ENCODE assay signal across 9 cellular contexts in the genomic region with DNA sequence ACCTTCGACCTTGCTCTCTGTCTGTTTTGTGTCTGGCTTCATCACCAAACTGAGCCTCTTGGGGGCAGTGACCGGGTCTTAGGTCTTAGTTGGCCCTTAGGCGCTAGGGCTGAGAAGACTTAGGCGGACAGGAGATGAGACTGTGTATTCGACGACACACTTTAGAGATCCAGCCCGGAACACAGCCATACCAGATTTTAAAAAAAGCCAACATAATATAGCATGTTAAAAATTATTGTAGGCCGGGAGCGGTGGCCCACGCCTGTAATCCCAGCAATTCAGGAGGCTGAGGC. TPM values are rescaled to one million over a fixed set of nuclear protein-coding genes. Genes with fewer than 3 reads are reported as not detected.
DNase-seq lines count a peak whose midpoint lies in the region; ATAC-seq and TF ChIP-seq lines count a peak whose summit lies in the region.
"Had no signal": no experiment of that assay in that cellular context is flagged by ENCODE, and none has a peak within 500 bp of the region (broad histone marks: within the 10 kb centered on the region; RNA-seq: fewer than 3 reads in every experiment).

No MANE protein-coding gene starts in this region.

- H3K4me1 ChIP-seq in BE2C (peaks cover 4% of the 10 kb centered on the region), OCI-LY1 (ENCODE audit: insufficient read depth, low read length, severe bottlenecking) (peaks cover 28% of the 10 kb centered on the region), duodenal mucosa (ENCODE audit: control insufficient read depth in 1 of 2, insufficient read depth in 2 of 2, low read length in 2 of 2) (peaks cover 30 to 34% of the 10 kb centered on the region in 2 donors), neuronal stem cell (ENCODE audit: control insufficient read depth in 2 of 2, insufficient read depth in 1 of 2, low read depth in 1 of 2, low read length in 2 of 2) (peaks cover 0 to 4% of the 10 kb centered on the region in 2 donors)

- peak overlapping the region; percentile 61 for H3K23ac ChIP-seq in neuronal stem cell (ENCODE audit: low read depth, low read length, poor library complexity)

- H2BK5ac ChIP-seq in neuronal stem cell (ENCODE audit: low read length) = no peak overlapping the region

- no peak for DNase-seq in BE2C
- no peak for DNase-seq in neuronal stem cell (ENCODE audit: low spot score)
- DNase-seq in NCI-H446 (lab: John Stamatoyannopoulos, UW) = no peak
- no peak for DNase-seq in germinal center (ENCODE audit: low spot score)
- DNase-seq in NCI-H146 treated with DMSO at 0.1 percent for 48 hours (lab: John Stamatoyannopoulos, UW; ENCODE audit: unreplicated experiment) = no peak
- DNase-seq: stimulated activated CD4-positive, alpha-beta T cell treated with anti-CD3 and anti-CD28 coated beads, Interleukin-2, amount 100 ng/mL, for 48 hours had no signal

- H3K27me3 ChIP-seq in BE2C = no peaks in the 10 kb centered on the region
- H3K27me3 ChIP-seq in OCI-LY1 (ENCODE audit: insufficient read depth, low read length) = no peaks in the 10 kb centered on the region
- no peaks in the 10 kb centered on the region for H3K27me3 ChIP-seq in duodenal mucosa (ENCODE audit: control insufficient read depth in 1 of 2, insufficient read depth in 2 of 2, low read length in 2 of 2)
- no peaks in the 10 kb centered on the region for H3K27me3 ChIP-seq in neuronal stem cell (ENCODE audit: control insufficient read depth in 3 of 3, insufficient read depth in 3 of 3, low read depth in 1 of 3, low read length in 3 of 3)

- H4K8ac ChIP-seq in neuronal stem cell (ENCODE audit: low read depth, low read length) = no peak overlapping the region

- H3K4me3 ChIP-seq in BE2C (ENCODE audit: low read depth, low read length) (peak overlapping the region; percentile 51; the same call in 1 of the 2 replicates), OCI-LY1 (ENCODE audit: low read depth, low read length, poor library complexity, severe bottlenecking) (peak overlapping the region; percentile 63), duodenal mucosa (ENCODE audit: low read depth in 1 of 2, low read length in 2 of 2) (peak overlapping the region in 1 of 2 donors; percentile 67), neuronal stem cell (ENCODE audit: low read length in 2 of 2) (no peak overlapping the region)

- H3K9me2 ChIP-seq in OCI-LY1 (ENCODE audit: low read depth, low read length) = no peaks in the 10 kb centered on the region

- ATAC-seq in GM18498 (IDR thresholded peaks at IDR 0.05; ENCODE audit: unreplicated experiment) = no peak

- no peak overlapping the region for H2BK12ac ChIP-seq in neuronal stem cell (ENCODE audit: low read length)

- H3K79me2 ChIP-seq in OCI-LY1 (ENCODE audit: insufficient read depth, low read length) = no peaks in the 10 kb centered on the region

- H3K79me1 ChIP-seq in neuronal stem cell (ENCODE audit: low read depth, low read length) = no peaks in the 10 kb centered on the region

- no peaks in the 10 kb centered on the region for H3K9me3 ChIP-seq in BE2C
- peaks cover 5% of the 10 kb centered on the region for H3K9me3 ChIP-seq in OCI-LY1 (ENCODE audit: low read length)
- H3K9me3 ChIP-seq in duodenal mucosa (ENCODE audit: control insufficient read depth in 1 of 2, low read length in 2 of 2) = no peaks in the 10 kb centered on the region
- H3K9me3 ChIP-seq in neuronal stem cell (replicated peaks in 1 of 2; ENCODE audit: control insufficient read depth in 2 of 2, insufficient read depth in 1 of 2, low read depth in 1 of 2, low read length in 2 of 2) = peaks cover 0 to 7% of the 10 kb centered on the region in 2 donors

- WGBS in neuronal stem cell (ENCODE audit: extremely low coverage in 2 of 2, insufficient read length in 2 of 2, insufficient replicate concordance in 1 of 2), 2 donors = no CpG with 5 or more reads among the region's 10 CpGs

- no peak overlapping the region for H2BK15ac ChIP-seq in neuronal stem cell (ENCODE audit: low read length)

- peak overlapping the region; percentile 67; the same call in 1 of the 2 replicates for H3K9ac ChIP-seq in OCI-LY1 (ENCODE audit: low read length)
- no peak overlapping the region for H3K9ac ChIP-seq in duodenal mucosa (ENCODE audit: low read depth in 1 of 2, low read length in 2 of 2)
- H3K9ac ChIP-seq in neuronal stem cell (ENCODE audit: low read depth, low read length, poor library complexity) = no peak overlapping the region

- TF ChIP-seq CTCF in BE2C (IDR thresholded peaks at IDR 0.05; ENCODE audit: low read depth, low read length) (no peak), OCI-LY1 (IDR thresholded peaks at IDR 0.05; ENCODE audit: low read length) (no peak)

- H3K4me2 ChIP-seq in OCI-LY1 (ENCODE audit: low read length) (peak overlapping the region; percentile 82), neuronal stem cell (ENCODE audit: insufficient read depth, low read length, poor library complexity, severe bottlenecking) (no peak overlapping the region)

- peak overlapping the region; percentile 97 for H3K18ac ChIP-seq in neuronal stem cell (ENCODE audit: low read length)

- H4K91ac ChIP-seq in neuronal stem cell (ENCODE audit: low read depth, low read length, poor library complexity) = peak overlapping the region; percentile 41

- H2AFZ ChIP-seq in OCI-LY1 (ENCODE audit: low read length) (no peak overlapping the region), neuronal stem cell (ENCODE audit: low read length) (peak overlapping the region; percentile 87)

- no peak overlapping the region for H3K4ac ChIP-seq in neuronal stem cell (ENCODE audit: low read length)

- H3K14ac ChIP-seq in neuronal stem cell (ENCODE audit: low read length) = no peak overlapping the region

- no peaks in the 10 kb centered on the region for H4K20me1 ChIP-seq in OCI-LY1 (ENCODE audit: insufficient read depth, low read length)

- H3F3A ChIP-seq in OCI-LY1 (ENCODE audit: insufficient read depth, low read length) = no peaks in the 10 kb centered on the region

- peak overlapping the region; percentile 44 for H2AK5ac ChIP-seq in neuronal stem cell (ENCODE audit: low read depth, low read length)

- H3K36me3 ChIP-seq in BE2C (no peaks in the 10 kb centered on the region), OCI-LY1 (ENCODE audit: insufficient read depth, low read length) (no peaks in the 10 kb centered on the region; the same call in 1 of the 2 replicates), duodenal mucosa (ENCODE audit: control insufficient read depth in 1 of 2, insufficient read depth in 2 of 2, low read length in 2 of 2) (no peaks in the 10 kb centered on the region), neuronal stem cell (replicated peaks in 1 of 2; ENCODE audit: control insufficient read depth in 2 of 2, insufficient read depth in 2 of 2, low read length in 2 of 2) (no peaks in the 10 kb centered on the region)

- H2BK120ac ChIP-seq in neuronal stem cell (ENCODE audit: low read depth, low read length) = peak overlapping the region; percentile 24

- no peak overlapping the region for H3K27ac ChIP-seq in OCI-LY1 (ENCODE audit: low read depth, low read length, poor library complexity, severe bottlenecking)
- H3K27ac ChIP-seq in duodenal mucosa (ENCODE audit: low read depth, low read length) = peak overlapping the region; percentile 75
- H3K27ac ChIP-seq in neuronal stem cell (replicated peaks; ENCODE audit: low read length) = no peak overlapping the region

RNA-seq across cellular contexts. Expression of a gene that starts 9.5 kb away (rescaled TPM):
- not detected for polyA plus RNA-seq in BE2C (2012; ENCODE audit: insufficient read depth, insufficient read length, low read depth)
- polyA plus RNA-seq in neuronal stem cell (2013, experiment 1 of 2) = 0.07 TPM
- polyA plus RNA-seq in neuronal stem cell (2013, experiment 2 of 2) = 0.07 TPM

RNA-seq across cellular contexts. Expression of a gene that starts 21.0 kb away (rescaled TPM):
- 4.9 TPM for polyA plus RNA-seq in BE2C (2012; ENCODE audit: insufficient read depth, insufficient read length, low read depth)
- polyA plus RNA-seq in neuronal stem cell (2013, experiment 1 of 2) = 9.5 TPM
- polyA plus RNA-seq in neuronal stem cell (2013, experiment 2 of 2) = 10.4 TPM

Comparison
In these comparisons a context has a peak if more than half of its experiments do, and no peak if none do; other contexts are left out.
1. H3K4me3 ChIP-seq: peak in BE2C (single experiment) and OCI-LY1 (single experiment); none in neuronal stem cell (0 of 2).